Comparison of ENCODE assay signal across 8 cellular contexts in genomic region chr21:44870748-44871495, GRCh38. TPM values are rescaled to one million over a fixed set of nuclear protein-coding genes. Genes with fewer than 3 reads are reported as not detected.
DNase-seq lines count a peak whose midpoint lies in the region; ATAC-seq, FAIRE-seq and TF ChIP-seq lines count a peak whose summit lies in the region.

No MANE protein-coding gene starts in this region.

- WGBS in IMR-90 (ENCODE audit: extremely low coverage in 2 of 2, insufficient read length in 1 of 2), 2 experiments = 50% methylated on average over 2 of the region's 10 CpGs; no CpG with 5 or more reads in 1 of the 2 experiments
- WGBS in small intestine, 3 donors = 41 to 56% (median 53%) methylated on average over 10 of the region's 10 CpGs

- dilution Hi-C loops in IMR-90 (cut with HindIII; ENCODE audit: low sequenced_read_pairs, unreplicated experiment) = no loop called here

- H3K27me3 ChIP-seq in IMR-90 (ENCODE audit: control insufficient read depth, insufficient read depth, low read length) (no peaks in the 10 kb centered on the region), left ventricle myocardium inferior (ENCODE audit: low read depth) (no peaks in the 10 kb centered on the region), small intestine (ENCODE audit: control insufficient read depth in 2 of 2, insufficient read depth in 2 of 2, low read length in 2 of 2) (no peaks in the 10 kb centered on the region)

- H4K8ac ChIP-seq in IMR-90 (ENCODE audit: low read depth in 2 of 2, low read length in 2 of 2) = no peak overlapping the region; a peak in 1 of 4 replicates

- H2BK120ac ChIP-seq in IMR-90 (ENCODE audit: low read depth, low read length) = peak overlapping the region; percentile 80

- no peaks in the 10 kb centered on the region for H3K27me3 Mint-ChIP-seq in activated naive CD8-positive, alpha-beta T cell

- no TSS peak for BruUV-seq in IMR-90 (replicated peaks; lab: Mats Ljungman, UMichigan)

- peaks cover 71% of the 10 kb centered on the region for H4K20me1 ChIP-seq in IMR-90 (ENCODE audit: insufficient read depth, low read length)

- H3K27ac ChIP-seq in IMR-90 (ENCODE audit: insufficient read depth, low read length) (peak overlapping the region; percentile 74), left ventricle myocardium inferior (replicated peaks) (peak overlapping the region; percentile 99), small intestine (ENCODE audit: low read depth in 1 of 2, low read length in 1 of 2) (peak overlapping the region in 1 of 2 donors; percentile 76)

- H2BK5ac ChIP-seq in IMR-90 (ENCODE audit: low read depth, low read length, poor library complexity, severe bottlenecking) = peak overlapping the region; percentile 81

- TF ChIP-seq RAD21 in IMR-90 (IDR thresholded peaks at IDR 0.05; ENCODE audit: low read length) = no peak

- H2AK9ac ChIP-seq in IMR-90 (replicated peaks; ENCODE audit: low read depth, low read length, poor library complexity) = no peak overlapping the region

- H3K4me2 ChIP-seq in IMR-90 (ENCODE audit: low read depth, low read length) = peak overlapping the region; percentile 78

- peak overlapping the region; percentile 27; the same call in 1 of the 2 replicates for H4K5ac ChIP-seq in IMR-90 (ENCODE audit: low read depth, low read length)

- peak overlapping the region; percentile 16 for H2AFZ ChIP-seq in IMR-90 (replicated peaks; ENCODE audit: low read length, poor library complexity)

- H3K4me3 ChIP-seq in IMR-90 (ENCODE audit: insufficient read depth, low read depth, low read length) = no peak overlapping the region
- H3K4me3 ChIP-seq in left ventricle myocardium inferior = peak overlapping the region; percentile 85
- H3K4me3 ChIP-seq in small intestine (ENCODE audit: low read depth in 1 of 2, low read length in 2 of 2) = no peak overlapping the region

- FAIRE-seq in small intestine (lab: Jason Lieb, UNC) = no peak

- H3K14ac ChIP-seq in IMR-90 (replicated peaks; ENCODE audit: low read depth, low read length) = peak overlapping the region; percentile 77

- peaks cover 3% of the 10 kb centered on the region for H3K36me3 Mint-ChIP-seq in activated naive CD8-positive, alpha-beta T cell

- H3K4me1 Mint-ChIP-seq in activated naive CD8-positive, alpha-beta T cell (ENCODE audit: low read depth) = peaks cover 80% of the 10 kb centered on the region

- peak overlapping the region; percentile 89 for H3K27ac Mint-ChIP-seq in activated naive CD8-positive, alpha-beta T cell

- H2BK20ac ChIP-seq in IMR-90 (ENCODE audit: low read depth, low read length) = peak overlapping the region; percentile 59

- intact Hi-C loops in IMR-90 (cut with micrococcal nuclease) (loop anchor here (5.0 to 10.0 kb wide), 4 partner anchors 54 to 264 kb away; partner anchors contain the start of genes SUMO3 and UBE2G2), left ventricle myocardium inferior (cut with micrococcal nuclease) (no loop called here)

- in situ Hi-C loops in IMR-90 (cut with MboI; ENCODE audit: low sequenced_read_pairs) = no loop called here

- H3K9me1 ChIP-seq in IMR-90 (ENCODE audit: insufficient read depth, low read length) = peaks cover 41% of the 10 kb centered on the region

- POLR2A ChIA-PET in IMR-90 (lab: Charles Lee; ENCODE audit: unreplicated experiment) = no interaction called here

- H3K9me3 Mint-ChIP-seq in activated naive CD8-positive, alpha-beta T cell (ENCODE audit: low read depth) = no peaks in the 10 kb centered on the region

- peak overlapping the region; percentile 84 for H4K91ac ChIP-seq in IMR-90 (ENCODE audit: insufficient read depth, low read depth, low read length)

- peak overlapping the region; percentile 84 for H3K4ac ChIP-seq in IMR-90 (ENCODE audit: low read depth, low read length)

- H3K36me3 ChIP-seq in IMR-90 (ENCODE audit: control insufficient read depth, insufficient read depth, low read length) (peaks cover 8% of the 10 kb centered on the region), left ventricle myocardium inferior (no peaks in the 10 kb centered on the region), small intestine (ENCODE audit: control insufficient read depth in 2 of 2, insufficient read depth in 2 of 2, low read length in 2 of 2) (peaks cover 0 to 1% of the 10 kb centered on the region in 2 donors)

- peak overlapping the region; percentile 95 for H2AK5ac ChIP-seq in IMR-90 (ENCODE audit: low read depth, low read length)

- H3K18ac ChIP-seq in IMR-90 (ENCODE audit: low read depth, low read length) = peak overlapping the region; percentile 82

- peak overlapping the region; percentile 31; the same call in 1 of the 2 replicates for H3K9ac ChIP-seq in IMR-90 (ENCODE audit: low read depth, low read length)

- H3K4me1 ChIP-seq in IMR-90 (ENCODE audit: control insufficient read depth, insufficient read depth, low read length) (peaks cover 37% of the 10 kb centered on the region), left ventricle myocardium inferior (peaks cover 93% of the 10 kb centered on the region), small intestine (ENCODE audit: control insufficient read depth in 2 of 2, insufficient read depth in 1 of 2, low read depth in 1 of 2, low read length in 1 of 2) (peaks cover 11 to 18% of the 10 kb centered on the region in 2 donors)

- H3K56ac ChIP-seq in IMR-90 (ENCODE audit: extremely low read depth, insufficient read depth, low read length) = no peak overlapping the region

- H3K23ac ChIP-seq in IMR-90 (ENCODE audit: low read depth, low read length) = peak overlapping the region; percentile 88

- DNase-seq in IMR-90 (no peak), left ventricle myocardium inferior (peak; percentile 75), small intestine (peak; percentile 39), NCI-H510A treated with DMSO at 0.1 percent for 48 hours (lab: John Stamatoyannopoulos, UW) (no peak), occipital lobe (lab: John Stamatoyannopoulos, UW) (no peak), NCI-H2107 (lab: John Stamatoyannopoulos, UW) (no peak)

- ATAC-seq in IMR-90 (ENCODE audit: low read depth) (no peak), GM18511 (IDR thresholded peaks at IDR 0.05; ENCODE audit: unreplicated experiment) (no peak)

- no peak for TF ChIP-seq POLR2A in IMR-90 (IDR thresholded peaks at IDR 0.05; ENCODE audit: low read depth, low read length)

- CTCF ChIA-PET in IMR-90 (lab: Yijun Ruan, JAX) = no interaction called here

- peak overlapping the region; percentile 72; the same call in 1 of the 3 replicates for H2BK15ac ChIP-seq in IMR-90 (ENCODE audit: low read depth, low read length)

- H3K4me3 Mint-ChIP-seq in activated naive CD8-positive, alpha-beta T cell = peak overlapping the region; percentile 93

- TF ChIP-seq CTCF in IMR-90 (conservative IDR thresholded peaks at IDR 0.05; ENCODE audit: low read depth, low read length) (no peak), left ventricle myocardium inferior (IDR thresholded peaks at IDR 0.05; ENCODE audit: borderline replicate concordance) (no peak)

- no peaks in the 10 kb centered on the region for H3K9me3 ChIP-seq in IMR-90 (ENCODE audit: control insufficient read depth, insufficient read depth, low read length)
- H3K9me3 ChIP-seq in left ventricle myocardium inferior (replicated peaks) = no peaks in the 10 kb centered on the region
- H3K9me3 ChIP-seq in small intestine (ENCODE audit: control insufficient read depth, low read depth) = no peaks in the 10 kb centered on the region

- H3K79me1 ChIP-seq in IMR-90 (ENCODE audit: low read depth in 1 of 2, low read length in 2 of 2) = peaks cover 7 to 69% of the 10 kb centered on the region in 2 experiments; a peak in 3 of 4 replicates

TF ChIP-seq in IMR-90, 13 proteins besides CTCF, POLR2A, EP300 and RAD21:
- TF ChIP-seq FOS (IDR thresholded peaks at IDR 0.05; ENCODE audit: low read depth, low read length) (no peak), MAFK (IDR thresholded peaks at IDR 0.05; ENCODE audit: low read depth, low read length) (no peak), CEBPB (IDR thresholded peaks at IDR 0.05; ENCODE audit: low read depth, low read length) (no peak), NFE2L2 (IDR thresholded peaks at IDR 0.05; ENCODE audit: low read depth, low read length) (no peak)

RNA-seq across cellular contexts. Expression of gene PTTG1IP, which starts 2.6 kb away (rescaled TPM):
- 194 and 230 TPM in 2 replicates for total RNA-seq in IMR-90 (2012; rRNA removed)
- polyA plus RNA-seq in IMR-90 (2012; rRNA removed) = 156 and 167 TPM in 2 replicates
- 112 and 137 TPM in 2 replicates for polyA plus RNA-seq in IMR-90 (2012; cell fraction: cytosol; rRNA removed)
- 67.9 and 125 TPM in 2 replicates for polyA plus RNA-seq in IMR-90 (2012; cell fraction: nucleus; rRNA removed; ENCODE audit: low replicate concordance)
- total RNA-seq in left ventricle myocardium inferior = 171 TPM
- 100 to 1,000 TPM; 116 to 128 (median 128) TPM for polyA plus RNA-seq in small intestine
- total RNA-seq in occipital lobe = 82.4 TPM

RNA-seq across cellular contexts. Expression of gene ITGB2, which starts 49.8 kb away (rescaled TPM):
- total RNA-seq in IMR-90 (2012; rRNA removed) (not detected in 2 replicates), left ventricle myocardium inferior (18.6 TPM), occipital lobe (9.2 TPM)
- polyA plus RNA-seq in IMR-90 (2012; rRNA removed) (0.14 TPM in 1 of 2 replicates, not detected in the other), small intestine (10 to 100 TPM in 2 of 3 donors, 1 to 10 TPM in 1; 4.5 to 16.4 (median 15.4) TPM)
- 0.06 and 0.15 TPM in 2 replicates for polyA plus RNA-seq in IMR-90 (2012; cell fraction: cytosol; rRNA removed)
- 0.07 TPM in 1 of 2 replicates, not detected in the other for polyA plus RNA-seq in IMR-90 (2012; cell fraction: nucleus; rRNA removed; ENCODE audit: low replicate concordance)

RNA-seq across cellular contexts. Expression of gene SUMO3, which starts 53.1 kb away (rescaled TPM):
- 64.9 and 103 TPM in 2 replicates for total RNA-seq in IMR-90 (2012; rRNA removed)
- 101 and 104 TPM in 2 replicates for polyA plus RNA-seq in IMR-90 (2012; rRNA removed)
- 73.7 and 82.6 TPM in 2 replicates for polyA plus RNA-seq in IMR-90 (2012; cell fraction: cytosol; rRNA removed)
- 23.5 and 36.3 TPM in 2 replicates for polyA plus RNA-seq in IMR-90 (2012; cell fraction: nucleus; rRNA removed; ENCODE audit: low replicate concordance)
- 75.5 TPM for total RNA-seq in left ventricle myocardium inferior
- 10 to 100 TPM; 70.8 to 78.6 (median 76.0) TPM for polyA plus RNA-seq in small intestine
- total RNA-seq in occipital lobe = 46.3 TPM

Comparison
In these comparisons a context has a peak if more than half of its experiments do, and no peak if none do; other contexts are left out.
1. DNase-seq: peak in left ventricle myocardium inferior (single experiment) and small intestine (single experiment); none in IMR-90 (single experiment), NCI-H510A treated with DMSO at 0.1 percent for 48 hours (single experiment), occipital lobe (single experiment) and NCI-H2107 (single experiment).